In genomic region chr10:133061296-133062038, GRCh38 we compare ENCODE assay signal across 1 cellular context.
TF ChIP-seq lines count a peak whose summit lies in the region.

No MANE protein-coding gene starts in this region.

TF ChIP-seq in H1, 55 proteins besides CTCF, POLR2A, EP300 and RAD21:
- TF ChIP-seq SIRT6 (IDR thresholded peaks at IDR 0.05; ENCODE audit: low read length) (no peak), CBX5 (IDR thresholded peaks at IDR 0.05; ENCODE audit: low read depth, low read length) (no peak), BRCA1 (IDR thresholded peaks at IDR 0.05; ENCODE audit: low read depth, low read length) (no peak), RNF2 (IDR thresholded peaks at IDR 0.05; ENCODE audit: borderline replicate concordance, low read depth, low read length, missing control alignments, poor library complexity, severe bottlenecking) (no peak), KDM4A (IDR thresholded peaks at IDR 0.05; ENCODE audit: low read depth, low read length, severe bottlenecking) (no peak), CTBP2 (IDR thresholded peaks at IDR 0.05; ENCODE audit: borderline replicate concordance, insufficient read depth, insufficient read length, low read length) (no peak), TAF7 (optimal IDR thresholded peaks at IDR 0.05; ENCODE audit: borderline replicate concordance, low read depth, low read length) (no peak), RXRA (IDR thresholded peaks at IDR 0.05; ENCODE audit: insufficient read depth, low read depth, low read length) (no peak), CHD7 (IDR thresholded peaks at IDR 0.05; ENCODE audit: insufficient replicate concordance, low read length) (no peak), NANOG (IDR thresholded peaks at IDR 0.05; ENCODE audit: insufficient read depth, low read depth, low read length, poor library complexity, severe bottlenecking) (no peak), HDAC2 (IDR thresholded peaks at IDR 0.05; ENCODE audit: borderline replicate concordance in 1 of 2, low read depth in 2 of 2, low read length in 2 of 2) (no peak), TEAD4 (IDR thresholded peaks at IDR 0.05; ENCODE audit: low read depth, low read length) (no peak), HDAC6 (IDR thresholded peaks at IDR 0.05; ENCODE audit: low read depth, low read length) (no peak), YY1 (IDR thresholded peaks at IDR 0.05; ENCODE audit: low read depth, low read length) (no peak)
